Comparison of ENCODE assay signal across 8 cellular contexts in genomic region chr3:125051715-125052581, GRCh38. TPM values are rescaled to one million over a fixed set of nuclear protein-coding genes. Genes with fewer than 3 reads are reported as not detected.
A peak's percentile ranks its signal among the peaks of the same experiment; 100 is the strongest.
DNase-seq lines count a peak whose midpoint lies in the region; ATAC-seq and TF ChIP-seq lines count a peak whose summit lies in the region.

No MANE protein-coding gene starts in this region.

- H3K4me1 ChIP-seq in right cardiac atrium (ENCODE audit: control insufficient read depth, insufficient read depth, low read length), result peaks cover 47% of the 10 kb centered on the region
- peaks cover 52% of the 10 kb centered on the region for H3K4me1 ChIP-seq in smooth muscle cell (ENCODE audit: low read depth)

- POLR2A ChIA-PET in RWPE1 (lab: Yijun Ruan, JAX; ENCODE audit: low non-redundant PET), result interaction anchor here (0.6 kb wide), 1 partner anchor 77 kb away, joined by 3 read pairs; no protein-coding TSS in a partner anchor

- peak overlapping the region; percentile 92 for H3K4me2 ChIP-seq in smooth muscle cell

- H3K9ac ChIP-seq in smooth muscle cell (ENCODE audit: low read depth), result peak overlapping the region; percentile 34

- WGBS in right cardiac atrium, result 3% methylated on average over 14 of the region's 14 CpGs
- WGBS in smooth muscle cell (ENCODE audit: low lambda C conversion rate), result 6% methylated on average over 14 of the region's 14 CpGs

- H3K36me3 Mint-ChIP-seq in activated naive CD4-positive, alpha-beta T cell treated with anti-CD3 and anti-CD28 coated beads for 36 hours (ENCODE audit: low read depth), result peaks cover 4% of the 10 kb centered on the region

- DNase-seq in RWPE1 (ENCODE audit: low spot score) (peak; percentile 20), right cardiac atrium (peak; percentile 78 to 87 (median 85)), smooth muscle cell (lab: John Stamatoyannopoulos, UW; ENCODE audit: unreplicated experiment) (no peak), HuH-7.5 (ENCODE audit: low spot score) (no peak)
- DNase-seq in activated naive CD4-positive, alpha-beta T cell treated with anti-CD3 and anti-CD28 coated beads for 36 hours, result peak; percentile 87

- no peaks in the 10 kb centered on the region for H3K27me3 Mint-ChIP-seq in activated naive CD4-positive, alpha-beta T cell treated with anti-CD3 and anti-CD28 coated beads for 36 hours (ENCODE audit: low read depth)

- no peaks in the 10 kb centered on the region for H3K36me3 ChIP-seq in smooth muscle cell (ENCODE audit: low read depth)

- peaks cover 67% of the 10 kb centered on the region for H3K4me1 Mint-ChIP-seq in activated naive CD4-positive, alpha-beta T cell treated with anti-CD3 and anti-CD28 coated beads for 36 hours (ENCODE audit: low read depth)

- H3K4me3 ChIP-seq in right cardiac atrium (ENCODE audit: low read length) (peak overlapping the region; percentile 99), smooth muscle cell (peak overlapping the region; percentile 10)

- H3K9me3 Mint-ChIP-seq in activated naive CD4-positive, alpha-beta T cell treated with anti-CD3 and anti-CD28 coated beads for 36 hours, result no peaks in the 10 kb centered on the region

- H3K9me3 ChIP-seq in right cardiac atrium (ENCODE audit: control insufficient read depth, low read length), result no peaks in the 10 kb centered on the region
- no peaks in the 10 kb centered on the region for H3K9me3 ChIP-seq in smooth muscle cell (replicated peaks; ENCODE audit: low read depth)

- H4K20me1 ChIP-seq in smooth muscle cell (ENCODE audit: low read depth), result peaks cover 81% of the 10 kb centered on the region

- H3K27me3 ChIP-seq in right cardiac atrium (ENCODE audit: control insufficient read depth, insufficient read depth), result no peaks in the 10 kb centered on the region
- no peaks in the 10 kb centered on the region for H3K27me3 ChIP-seq in smooth muscle cell (ENCODE audit: low read depth)

- H2AFZ ChIP-seq in smooth muscle cell (ENCODE audit: low read depth), result no peak overlapping the region

- peak overlapping the region; percentile 86 for H3K27ac ChIP-seq in RWPE1
- H3K27ac ChIP-seq in right cardiac atrium (ENCODE audit: low read length), result peak overlapping the region; percentile 96
- peak overlapping the region; percentile 82 for H3K27ac ChIP-seq in smooth muscle cell (ENCODE audit: low read depth)

- TF ChIP-seq CTCF in RWPE1 (conservative IDR thresholded peaks at IDR 0.05; ENCODE audit: low read depth), result no peak
- TF ChIP-seq CTCF in smooth muscle cell (IDR thresholded peaks at IDR 0.05; ENCODE audit: borderline replicate concordance, insufficient read depth, poor library complexity, severe bottlenecking), result no peak

- intact Hi-C loops in activated naive CD4-positive, alpha-beta T cell treated with anti-CD3 and anti-CD28 coated beads for 36 hours (cut with micrococcal nuclease), result loop anchor here (1.0 to 5.0 kb wide), 10 partner anchors 17 to 865 kb away; partner anchors contain the start of genes OSBPL11, SNX4 and ZNF148
- intact Hi-C loops in right cardiac atrium (cut with DNase I), result loop anchor here in 2 of 4 donors (5.0 to 10.0 kb wide), 5 partner anchors 35 to 110 kb away; no protein-coding TSS in a partner anchor

- peak overlapping the region; percentile 59 for H3K4me3 Mint-ChIP-seq in activated naive CD4-positive, alpha-beta T cell treated with anti-CD3 and anti-CD28 coated beads for 36 hours

- ATAC-seq in right cardiac atrium (peak; percentile 8 to 58), GM19023 (IDR thresholded peaks at IDR 0.05; ENCODE audit: unreplicated experiment) (no peak), HG02610 (IDR thresholded peaks at IDR 0.05; ENCODE audit: unreplicated experiment) (no peak)

- CTCF ChIA-PET in RWPE1 (lab: Yijun Ruan, JAX), result interaction anchor here (0.6 to 0.8 kb wide), 3 partner anchors 244 to 622 kb away, joined by 3 to 5 read pairs (median 3); no protein-coding TSS in a partner anchor
- CTCF ChIA-PET in activated naive CD4-positive, alpha-beta T cell treated with anti-CD3 and anti-CD28 coated beads for 36 hours (lab: Charles Lee), result interaction anchor here (0.7 to 2.0 kb wide), 4 partner anchors 28 to 125 kb away, joined by 3 to 5 read pairs (median 4); no protein-coding TSS in a partner anchor

- peak overlapping the region; percentile 83 for H3K27ac Mint-ChIP-seq in activated naive CD4-positive, alpha-beta T cell treated with anti-CD3 and anti-CD28 coated beads for 36 hours

- in situ Hi-C loops in GM18951 (cut with MboI; ENCODE audit: low sequenced_read_pairs, unreplicated experiment), result no loop called here

- peaks cover 71% of the 10 kb centered on the region for H3K79me2 ChIP-seq in smooth muscle cell (ENCODE audit: low read depth)

- peak; percentile 28 for TF ChIP-seq POLR2A in GM18951 (IDR thresholded peaks at IDR 0.05; ENCODE audit: extremely low read depth, insufficient read depth, insufficient read length)

- H3F3A ChIP-seq in smooth muscle cell (ENCODE audit: low read depth), result peaks cover 53% of the 10 kb centered on the region

RNA-seq across cellular contexts. Expression of gene HEG1, which starts 3.8 kb away (rescaled TPM):
- total RNA-seq in activated naive CD4-positive, alpha-beta T cell treated with anti-CD3 and anti-CD28 coated beads for 36 hours, result 1 to 10 TPM; 5.8 TPM
- 100 to 1,000 TPM; 130 to 193 (median 151) TPM for total RNA-seq in right cardiac atrium
- polyA plus RNA-seq in right cardiac atrium, result 42.3 TPM
- 43.5 and 50.3 TPM in 2 replicates for total RNA-seq in smooth muscle cell
- 28.0 and 32.8 TPM in 2 replicates for polyA plus RNA-seq in smooth muscle cell

Comparison
In these comparisons a context has a peak if more than half of its experiments do, and no peak if none do; other contexts are left out.
1. DNase-seq: peak in RWPE1 (single experiment), activated naive CD4-positive, alpha-beta T cell treated with anti-CD3 and anti-CD28 coated beads for 36 hours (single experiment) and right cardiac atrium (3 of 3); none in smooth muscle cell (single experiment) and HuH-7.5 (single experiment).
2. ATAC-seq: peak in right cardiac atrium (2 of 2); none in GM19023 (single experiment) and HG02610 (single experiment).
3. Peak in every context shown above with its lines, with median percentiles within 50 percentile points of each other: H3K27ac ChIP-seq.